Comparison of ENCODE assay signal across 1 cellular context in genomic region chr3:12701591-12701990, GRCh38. TPM values are rescaled to one million over a fixed set of nuclear protein-coding genes. Genes with fewer than 3 reads are reported as not detected.
"Had no signal": no experiment of that assay in that cellular context is flagged by ENCODE, and none has a peak within 500 bp of the region (broad histone marks: within the 10 kb centered on the region; RNA-seq: fewer than 3 reads in every experiment).

No MANE protein-coding gene starts in this region.

RNA-seq across cellular contexts. Expression of gene TMEM40, which starts 57.5 kb away (rescaled TPM):
- total RNA-seq: LHCN-M2 had no signal
